In genomic region chr10:13706175-13706574, GRCh38 we compare ENCODE assay signal across 14 cellular contexts.
A peak's percentile ranks its signal among the peaks of the same experiment; 100 is the strongest.
DNase-seq lines count a peak whose midpoint lies in the region; ATAC-seq and TF ChIP-seq lines count a peak whose summit lies in the region.
"Had no signal": no experiment of that assay in that cellular context is flagged by ENCODE, and none has a peak within 500 bp of the region (broad histone marks: within the 10 kb centered on the region; RNA-seq: fewer than 3 reads in every experiment).

No MANE protein-coding gene starts in this region.

- ATAC-seq in lower lobe of right lung = no peak
- no peak for ATAC-seq in activated T-cell treated with anti-CD3 and anti-CD28 coated beads, Interleukin-2, amount 50 U/mL, for 4 hours

- no TSS peak for BruUV-seq in MCF 10A (replicated peaks; lab: Mats Ljungman, UMichigan)

- H3K4me3 Mint-ChIP-seq in MCF 10A (ENCODE audit: unreplicated experiment) = no peak overlapping the region
- no peak overlapping the region for H3K4me3 Mint-ChIP-seq in activated T-cell treated with anti-CD3 and anti-CD28 coated beads, Interleukin-2, amount 50 U/mL, for 4 hours
- H3K4me3 Mint-ChIP-seq: T-helper 1 cell treated with Interleukin-12 subunit alpha and Interleukin-12 subunit beta and Interleukin-4 antibody, amounts not matched to agents 30 μg/mL and 1 μg/mL, for 36 hours had no signal

- H3K9me3 ChIP-seq in breast epithelium (no peaks in the 10 kb centered on the region), lower lobe of right lung (no peaks in the 10 kb centered on the region), tibial nerve (no peaks in the 10 kb centered on the region)
- H3K9me3 ChIP-seq: thoracic aorta had no signal

- no peaks in the 10 kb centered on the region for H3K9me3 Mint-ChIP-seq in MCF 10A (ENCODE audit: unreplicated experiment)
- H3K9me3 Mint-ChIP-seq in activated T-cell treated with anti-CD3 and anti-CD28 coated beads, Interleukin-2, amount 50 U/mL, for 4 hours = no peaks in the 10 kb centered on the region
- H3K9me3 Mint-ChIP-seq: T-helper 1 cell treated with Interleukin-12 subunit alpha and Interleukin-12 subunit beta and Interleukin-4 antibody, amounts not matched to agents 30 μg/mL and 1 μg/mL, for 36 hours had no signal

- TF ChIP-seq EP300 in tibial nerve (IDR thresholded peaks at IDR 0.05) = no peak

- H3K27ac Mint-ChIP-seq in MCF 10A (ENCODE audit: low read depth, unreplicated experiment) = no peak overlapping the region
- H3K27ac Mint-ChIP-seq: T-helper 1 cell treated with Interleukin-12 subunit alpha and Interleukin-12 subunit beta and Interleukin-4 antibody, amounts not matched to agents 30 μg/mL and 1 μg/mL, for 36 hours had no signal

- peak overlapping the region in 2 of 3 donors; percentile 59 to 80 for H3K4me3 ChIP-seq in breast epithelium
- H3K4me3 ChIP-seq in coronary artery = peak overlapping the region; percentile 8
- peak overlapping the region; percentile 56 for H3K4me3 ChIP-seq in lower lobe of right lung
- peak overlapping the region in 3 of 4 donors; percentile 13 to 56 (median 47) for H3K4me3 ChIP-seq in tibial nerve

- intact Hi-C loops in breast epithelium (cut with DNase I; ENCODE audit: low total_unique reads) = no loop called here
- intact Hi-C loops in MCF 10A (cut with micrococcal nuclease) = no loop called here
- intact Hi-C loops in lower lobe of right lung (cut with DNase I) = no loop called here

- H3K27me3 ChIP-seq in breast epithelium = no peaks in the 10 kb centered on the region
- no peaks in the 10 kb centered on the region for H3K27me3 ChIP-seq in lower lobe of right lung (ENCODE audit: low read depth)
- no peaks in the 10 kb centered on the region for H3K27me3 ChIP-seq in tibial nerve

- no peaks in the 10 kb centered on the region for H3K27me3 Mint-ChIP-seq in MCF 10A (ENCODE audit: insufficient read depth, unreplicated experiment)
- peaks cover 47% of the 10 kb centered on the region for H3K27me3 Mint-ChIP-seq in activated T-cell treated with anti-CD3 and anti-CD28 coated beads, Interleukin-2, amount 50 U/mL, for 4 hours (ENCODE audit: low read depth)

- CTCF ChIA-PET in MCF 10A (lab: Yijun Ruan, JAX) = no interaction called here

- TF ChIP-seq CTCF in breast epithelium (IDR thresholded peaks at IDR 0.05) (no peak), MCF 10A (IDR thresholded peaks at IDR 0.05; ENCODE audit: unreplicated experiment) (no peak), coronary artery (IDR thresholded peaks at IDR 0.05) (no peak), lower lobe of right lung (IDR thresholded peaks at IDR 0.05) (no peak), tibial nerve (IDR thresholded peaks at IDR 0.05) (no peak)

- H3K36me3 Mint-ChIP-seq in MCF 10A (ENCODE audit: insufficient read depth, unreplicated experiment) = peaks cover 4% of the 10 kb centered on the region
- no peaks in the 10 kb centered on the region for H3K36me3 Mint-ChIP-seq in activated T-cell treated with anti-CD3 and anti-CD28 coated beads, Interleukin-2, amount 50 U/mL, for 4 hours (ENCODE audit: insufficient read depth)

- H3K4me1 ChIP-seq in breast epithelium (peaks cover 4 to 7% of the 10 kb centered on the region in 2 donors), lower lobe of right lung (peaks cover 39% of the 10 kb centered on the region), tibial nerve (peaks cover 0 to 87% (median 25%) of the 10 kb centered on the region in 4 donors)

- WGBS in tibial nerve, 2 donors = 72 to 80% methylated on average over 4 of the region's 4 CpGs

- H3K36me3 ChIP-seq in breast epithelium = no peaks in the 10 kb centered on the region
- peaks cover 6% of the 10 kb centered on the region for H3K36me3 ChIP-seq in lower lobe of right lung
- H3K36me3 ChIP-seq in tibial nerve = peaks cover 0 to 5% (median 0%) of the 10 kb centered on the region in 3 donors
- H3K36me3 ChIP-seq: thoracic aorta had no signal

- DNase-seq in breast epithelium (ENCODE audit: low spot score in 2 of 2) (no peak), MCF 10A (ENCODE audit: unreplicated experiment) (no peak), coronary artery (ENCODE audit: low spot score) (no peak), lower lobe of right lung (no peak), tibial nerve (ENCODE audit: low spot score in 2 of 2) (no peak), NCI-H446 (lab: John Stamatoyannopoulos, UW) (no peak)
- no peak for DNase-seq in activated T-cell treated with anti-CD3 and anti-CD28 coated beads, Interleukin-2, amount 50 U/mL, for 4 hours
- no peak for DNase-seq in activated CD8-positive, alpha-beta memory T cell treated with anti-CD3 and anti-CD28 coated beads, Interleukin-2, amount 50 U/mL, for 4 hours
- DNase-seq: 8988T; activated CD8-positive, alpha-beta memory T cell treated with anti-CD3 and anti-CD28 coated beads, Interleukin-2, amount 50 U/mL, for 48 hours; dermis blood vessel endothelial cell; NCI-H69 had no signal

- POLR2A ChIA-PET in MCF 10A (lab: Yijun Ruan, JAX) = no interaction called here

- TF ChIP-seq POLR2A in breast epithelium (IDR thresholded peaks at IDR 0.05) (no peak), tibial nerve (IDR thresholded peaks at IDR 0.05) (no peak)

- H3K4me1 Mint-ChIP-seq in MCF 10A (ENCODE audit: insufficient read depth, unreplicated experiment) = peaks cover 5% of the 10 kb centered on the region
- peaks cover 19% of the 10 kb centered on the region for H3K4me1 Mint-ChIP-seq in activated T-cell treated with anti-CD3 and anti-CD28 coated beads, Interleukin-2, amount 50 U/mL, for 4 hours (ENCODE audit: low read depth)

- H3K27ac ChIP-seq in breast epithelium (peak overlapping the region; percentile 1 to 21), coronary artery (no peak overlapping the region), lower lobe of right lung (peak overlapping the region; percentile 15), tibial nerve (peak overlapping the region in 2 of 4 donors; percentile 82 to 84)
- H3K27ac ChIP-seq: thoracic aorta had no signal

Comparison
In these comparisons a context has a peak if more than half of its experiments do, and no peak if none do; other contexts are left out.
1. H3K27ac ChIP-seq: peak in breast epithelium (2 of 2) and lower lobe of right lung (single experiment); none in coronary artery (0 of 2).
2. H3K4me3 ChIP-seq: peak in every context shown above with its lines; median percentile 70 in breast epithelium; 56 in lower lobe of right lung; 47 in tibial nerve; 8 in coronary artery.